In genomic region chr6:144471986-144472385, GRCh38 we compare ENCODE assay signal across 16 cellular contexts.
DNase-seq lines count a peak whose midpoint lies in the region; ATAC-seq and TF ChIP-seq lines count a peak whose summit lies in the region.
"Had no signal": no experiment of that assay in that cellular context is flagged by ENCODE, and none has a peak within 500 bp of the region (broad histone marks: within the 10 kb centered on the region; RNA-seq: fewer than 3 reads in every experiment).

No MANE protein-coding gene starts in this region.

- H3K27me3 Mint-ChIP-seq in CD8-positive, alpha-beta T cell (ENCODE audit: low read depth), result no peaks in the 10 kb centered on the region
- no peaks in the 10 kb centered on the region for H3K27me3 Mint-ChIP-seq in T-cell
- H3K27me3 Mint-ChIP-seq in osteocyte (ENCODE audit: unreplicated experiment), result no peaks in the 10 kb centered on the region
- no peaks in the 10 kb centered on the region for H3K27me3 Mint-ChIP-seq in activated T-helper 2 cell treated with anti-CD3 and anti-CD28 coated beads, Interferon-gamma antibody, Interleukin-2, Interleukin-4, amounts not matched to agents 10 μg/mL and 5 μg/mL and 100 μg/mL, durations not matched to agents 14 hours and 24 hours and 36 hours (ENCODE audit: low read depth)

- H3K36me3 ChIP-seq in CD8-positive, alpha-beta T cell (ENCODE audit: insufficient read depth, low read length), result peaks cover 9% of the 10 kb centered on the region
- H3K36me3 ChIP-seq: BE2C had no signal

- no peak overlapping the region for H3K4me3 ChIP-seq in CD8-positive, alpha-beta T cell (ENCODE audit: low read depth, low read length)
- H3K4me3 ChIP-seq in fibroblast of the aortic adventitia (ENCODE audit: low read depth, low read length), result no peak overlapping the region
- H3K4me3 ChIP-seq: SJSA1 had no signal

- peaks cover 76% of the 10 kb centered on the region for H3K36me3 Mint-ChIP-seq in CD8-positive, alpha-beta T cell
- H3K36me3 Mint-ChIP-seq in T-cell, result peaks cover 53% of the 10 kb centered on the region
- peaks cover 37% of the 10 kb centered on the region for H3K36me3 Mint-ChIP-seq in osteocyte (ENCODE audit: unreplicated experiment)
- peaks cover 66% of the 10 kb centered on the region for H3K36me3 Mint-ChIP-seq in activated T-helper 2 cell treated with anti-CD3 and anti-CD28 coated beads, Interferon-gamma antibody, Interleukin-2, Interleukin-4, amounts not matched to agents 10 μg/mL and 5 μg/mL and 100 μg/mL, durations not matched to agents 14 hours and 24 hours and 36 hours (ENCODE audit: low read depth)

- H3K27ac Mint-ChIP-seq in CD8-positive, alpha-beta T cell, result peak overlapping the region; percentile 65
- H3K27ac Mint-ChIP-seq in T-cell, result peak overlapping the region; percentile 50 to 53
- peak overlapping the region; percentile 3 for H3K27ac Mint-ChIP-seq in osteocyte (ENCODE audit: unreplicated experiment)
- H3K27ac Mint-ChIP-seq in activated T-helper 2 cell treated with anti-CD3 and anti-CD28 coated beads, Interferon-gamma antibody, Interleukin-2, Interleukin-4, amounts not matched to agents 10 μg/mL and 5 μg/mL and 100 μg/mL, durations not matched to agents 14 hours and 24 hours and 36 hours, result no peak overlapping the region

- H3K9me3 Mint-ChIP-seq in CD8-positive, alpha-beta T cell, result no peaks in the 10 kb centered on the region
- no peaks in the 10 kb centered on the region for H3K9me3 Mint-ChIP-seq in T-cell
- no peaks in the 10 kb centered on the region for H3K9me3 Mint-ChIP-seq in osteocyte (ENCODE audit: unreplicated experiment)
- H3K9me3 Mint-ChIP-seq in activated T-helper 2 cell treated with anti-CD3 and anti-CD28 coated beads, Interferon-gamma antibody, Interleukin-2, Interleukin-4, amounts not matched to agents 10 μg/mL and 5 μg/mL and 100 μg/mL, durations not matched to agents 14 hours and 24 hours and 36 hours, result no peaks in the 10 kb centered on the region

- intact Hi-C loops in CD8-positive, alpha-beta T cell (cut with DNase I, micrococcal nuclease), result no loop called here
- intact Hi-C loops in activated T-helper 2 cell treated with anti-CD3 and anti-CD28 coated beads, Interferon-gamma antibody, Interleukin-2, Interleukin-4, amounts not matched to agents 10 μg/mL and 5 μg/mL and 100 μg/mL, durations not matched to agents 14 hours and 24 hours and 36 hours (cut with micrococcal nuclease), result no loop called here

- no peak for ATAC-seq in CD8-positive, alpha-beta T cell
- ATAC-seq in T-cell (replicated peaks in 1 of 4), result no peak
- ATAC-seq in GM21786 (IDR thresholded peaks at IDR 0.05; ENCODE audit: unreplicated experiment), result no peak

- H3K27ac ChIP-seq in CD8-positive, alpha-beta T cell (ENCODE audit: low read depth, low read length), result no peak overlapping the region
- H3K27ac ChIP-seq: SJSA1 had no signal

- H3K4me1 Mint-ChIP-seq in CD8-positive, alpha-beta T cell (ENCODE audit: low read depth), result peaks cover 23% of the 10 kb centered on the region
- H3K4me1 Mint-ChIP-seq in T-cell, result peaks cover 24 to 32% (median 26%) of the 10 kb centered on the region in 3 donors
- peaks cover 3% of the 10 kb centered on the region for H3K4me1 Mint-ChIP-seq in osteocyte (ENCODE audit: unreplicated experiment)
- H3K4me1 Mint-ChIP-seq in activated T-helper 2 cell treated with anti-CD3 and anti-CD28 coated beads, Interferon-gamma antibody, Interleukin-2, Interleukin-4, amounts not matched to agents 10 μg/mL and 5 μg/mL and 100 μg/mL, durations not matched to agents 14 hours and 24 hours and 36 hours (ENCODE audit: low read depth), result peaks cover 32% of the 10 kb centered on the region

- H3K4me3 Mint-ChIP-seq in CD8-positive, alpha-beta T cell, result no peak overlapping the region
- H3K4me3 Mint-ChIP-seq in T-cell (no peak overlapping the region), osteocyte (ENCODE audit: unreplicated experiment) (no peak overlapping the region)
- no peak overlapping the region for H3K4me3 Mint-ChIP-seq in activated T-helper 2 cell treated with anti-CD3 and anti-CD28 coated beads, Interferon-gamma antibody, Interleukin-2, Interleukin-4, amounts not matched to agents 10 μg/mL and 5 μg/mL and 100 μg/mL, durations not matched to agents 14 hours and 24 hours and 36 hours (ENCODE audit: low read depth)

- TF ChIP-seq CTCF in CD8-positive, alpha-beta T cell (IDR thresholded peaks at IDR 0.05), result no peak
- no peak for TF ChIP-seq CTCF in fibroblast of the aortic adventitia (IDR thresholded peaks at IDR 0.05; ENCODE audit: insufficient read depth, low read length)
- no peak for TF ChIP-seq CTCF in osteocyte (IDR thresholded peaks at IDR 0.05)

- no peaks in the 10 kb centered on the region for H3K27me3 ChIP-seq in CD8-positive, alpha-beta T cell (ENCODE audit: insufficient read depth, low read length)
- H3K27me3 ChIP-seq: BE2C, SJSA1 had no signal

- peaks cover 21% of the 10 kb centered on the region for H3K4me1 ChIP-seq in CD8-positive, alpha-beta T cell (ENCODE audit: insufficient read depth, low read length)
- H3K4me1 ChIP-seq: BE2C, SJSA1 had no signal

- no peak for DNase-seq in CD8-positive, alpha-beta T cell
- DNase-seq in T-cell (no peak), fibroblast of the aortic adventitia (ENCODE audit: low read depth) (peak; percentile 14), osteocyte (ENCODE audit: extremely low spot score, unreplicated experiment) (no peak), nucleus accumbens (lab: John Stamatoyannopoulos, UW) (no peak)
- DNase-seq in activated T-helper 2 cell treated with anti-CD3 and anti-CD28 coated beads, Interferon-gamma antibody, Interleukin-2, Interleukin-4, amounts not matched to agents 10 μg/mL and 5 μg/mL and 100 μg/mL, durations not matched to agents 14 hours and 24 hours and 36 hours (ENCODE audit: low spot score), result no peak
- DNase-seq: ACHN, BE2C, DMS 273 treated with DMSO at 0.1 percent for 48 hours, Kasumi-1, NCI-H2029 treated with DMSO at 0.1 percent for 48 hours, NCI-H510A treated with DMSO at 0.1 percent for 48 hours, OCI-M1, RPMI8226 had no signal

- H3K9me3 ChIP-seq in CD8-positive, alpha-beta T cell (ENCODE audit: low read length), result no peaks in the 10 kb centered on the region
- H3K9me3 ChIP-seq: BE2C, SJSA1 had no signal

- POLR2A ChIA-PET in CD8-positive, alpha-beta T cell (lab: Charles Lee), result interaction anchor here (0.7 kb wide), 1 partner anchor 254 kb away, joined by 3 read pairs; no protein-coding TSS in a partner anchor
- POLR2A ChIA-PET in T-cell (lab: Charles Lee), result interaction anchor here (0.5 to 0.7 kb wide), 3 partner anchors 15 to 438 kb away, joined by 3 read pairs; no protein-coding TSS in a partner anchor

- CTCF ChIA-PET in CD8-positive, alpha-beta T cell (lab: Charles Lee), result interaction anchor here (2.7 kb wide), 1 partner anchor 9 kb away, joined by 17 read pairs; no protein-coding TSS in a partner anchor
- CTCF ChIA-PET in T-cell (lab: Charles Lee), result no interaction called here
